Comparison of ENCODE assay signal across 10 cellular contexts in the genomic region with DNA sequence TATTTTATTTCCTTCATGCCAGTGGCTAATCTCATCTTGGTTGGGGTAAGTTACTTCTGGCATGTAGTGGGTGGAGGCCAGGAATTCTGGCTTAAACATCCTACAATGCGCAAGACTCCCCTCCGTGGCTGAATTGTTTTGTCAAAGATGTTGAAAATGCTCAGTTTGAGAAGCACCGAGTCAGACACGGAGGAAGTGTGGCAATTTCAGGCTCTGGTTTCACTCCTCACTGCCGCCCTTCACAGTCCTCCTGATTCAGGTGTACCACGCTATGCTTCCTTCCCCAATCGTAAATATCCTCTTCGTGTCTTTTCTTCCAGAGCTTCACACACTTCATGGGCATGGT.
DNase-seq lines count a peak whose midpoint lies in the region; ATAC-seq and TF ChIP-seq lines count a peak whose summit lies in the region.
"Had no signal": no experiment of that assay in that cellular context is flagged by ENCODE, and none has a peak within 500 bp of the region (broad histone marks: within the 10 kb centered on the region; RNA-seq: fewer than 3 reads in every experiment).

No MANE protein-coding gene starts in this region.

- H3K4me3 Mint-ChIP-seq in naive B cell = peak overlapping the region in 5 of 8 donors; percentile 0 to 72 (median 23)
- no peak overlapping the region for H3K4me3 Mint-ChIP-seq in activated CD8-positive, alpha-beta T cell treated with anti-CD3 and anti-CD28 coated beads, Interleukin-2, amount 10 ng/mL, durations not matched to agents 7 days and 5 days

- no peaks in the 10 kb centered on the region for H3F3A ChIP-seq in OCI-LY1 (ENCODE audit: insufficient read depth, low read length)

- no peaks in the 10 kb centered on the region for H3K79me2 ChIP-seq in OCI-LY1 (ENCODE audit: insufficient read depth, low read length)

- H3K27me3 Mint-ChIP-seq in naive B cell = peaks cover 10 to 26% (median 15%) of the 10 kb centered on the region in 3 donors
- H3K27me3 Mint-ChIP-seq in activated CD8-positive, alpha-beta T cell treated with anti-CD3 and anti-CD28 coated beads, Interleukin-2, amount 10 ng/mL, durations not matched to agents 7 days and 5 days (ENCODE audit: low read depth) = peaks cover 15% of the 10 kb centered on the region

- CTCF ChIA-PET in activated CD8-positive, alpha-beta T cell treated with anti-CD3 and anti-CD28 coated beads, Interleukin-2, amount 10 ng/mL, durations not matched to agents 7 days and 5 days (lab: Charles Lee) = interaction anchor here (0.7 kb wide), 1 partner anchor 1307 kb away, joined by 3 read pairs; no protein-coding TSS in a partner anchor

- ATAC-seq in GM18868 (IDR thresholded peaks at IDR 0.05; ENCODE audit: unreplicated experiment) (peak; percentile 80), HG02759 (IDR thresholded peaks at IDR 0.05; ENCODE audit: unreplicated experiment) (peak; percentile 66), naive B cell (ENCODE audit: low read depth in 2 of 2) (peak; percentile 69 to 82)
- no peak for ATAC-seq in activated CD8-positive, alpha-beta T cell treated with anti-CD3 and anti-CD28 coated beads, Interleukin-2, amount 10 ng/mL, durations not matched to agents 7 days and 5 days

- H3K27ac ChIP-seq in OCI-LY1 (ENCODE audit: low read depth, low read length, poor library complexity, severe bottlenecking) = peak overlapping the region; percentile 15

- peaks cover 23% of the 10 kb centered on the region for H3K4me1 ChIP-seq in OCI-LY1 (ENCODE audit: insufficient read depth, low read length, severe bottlenecking)

- peak overlapping the region; percentile 69 to 93 (median 82) for H3K27ac Mint-ChIP-seq in naive B cell
- no peak overlapping the region for H3K27ac Mint-ChIP-seq in activated CD8-positive, alpha-beta T cell treated with anti-CD3 and anti-CD28 coated beads, Interleukin-2, amount 10 ng/mL, durations not matched to agents 7 days and 5 days

- peaks cover 0 to under 1% (median 0%) of the 10 kb centered on the region in 7 donors for H3K9me3 Mint-ChIP-seq in naive B cell
- H3K9me3 Mint-ChIP-seq in activated CD8-positive, alpha-beta T cell treated with anti-CD3 and anti-CD28 coated beads, Interleukin-2, amount 10 ng/mL, durations not matched to agents 7 days and 5 days (ENCODE audit: insufficient read depth) = no peaks in the 10 kb centered on the region

- no peaks in the 10 kb centered on the region for H3K36me3 Mint-ChIP-seq in naive B cell
- H3K36me3 Mint-ChIP-seq in activated CD8-positive, alpha-beta T cell treated with anti-CD3 and anti-CD28 coated beads, Interleukin-2, amount 10 ng/mL, durations not matched to agents 7 days and 5 days (ENCODE audit: low read depth) = no peaks in the 10 kb centered on the region

- H4K20me1 ChIP-seq in OCI-LY1 (ENCODE audit: insufficient read depth, low read length) = no peaks in the 10 kb centered on the region

- peak overlapping the region; percentile 51 for H3K4me2 ChIP-seq in OCI-LY1 (ENCODE audit: low read length)

- H2AFZ ChIP-seq in OCI-LY1 (ENCODE audit: low read length) = peak overlapping the region; percentile 8; the same call in 1 of the 2 replicates

- peaks cover 10 to 26% (median 17%) of the 10 kb centered on the region in 3 donors for H3K4me1 Mint-ChIP-seq in naive B cell
- peaks cover 7% of the 10 kb centered on the region for H3K4me1 Mint-ChIP-seq in activated CD8-positive, alpha-beta T cell treated with anti-CD3 and anti-CD28 coated beads, Interleukin-2, amount 10 ng/mL, durations not matched to agents 7 days and 5 days (ENCODE audit: low read depth)

- DNase-seq in naive B cell = peak; percentile 17
- no peak for DNase-seq in stimulated activated naive CD4-positive, alpha-beta T cell (lab: John Stamatoyannopoulos, UW)
- DNase-seq in AG20443 (ENCODE audit: low spot score) = no peak
- no peak for DNase-seq in activated CD8-positive, alpha-beta T cell treated with anti-CD3 and anti-CD28 coated beads, Interleukin-2, amount 10 ng/mL, durations not matched to agents 7 days and 5 days
- DNase-seq in DMS 273 (lab: John Stamatoyannopoulos, UW; ENCODE audit: unreplicated experiment) = no peak
- DNase-seq: GDM1; stimulated activated CD4-positive, alpha-beta T cell treated with anti-CD3 and anti-CD28 coated beads, Interleukin-4, amount 100 ng/mL, for 1 hour had no signal

- no peaks in the 10 kb centered on the region for H3K36me3 ChIP-seq in OCI-LY1 (ENCODE audit: insufficient read depth, low read length)

- no peaks in the 10 kb centered on the region for H3K27me3 ChIP-seq in OCI-LY1 (ENCODE audit: insufficient read depth, low read length)

- H3K9ac ChIP-seq in OCI-LY1 (ENCODE audit: low read length) = no peak overlapping the region; the same call in 1 of the 2 replicates

- H3K9me3 ChIP-seq in OCI-LY1 (ENCODE audit: low read length) = no peaks in the 10 kb centered on the region

- POLR2A ChIA-PET in activated CD8-positive, alpha-beta T cell treated with anti-CD3 and anti-CD28 coated beads, Interleukin-2, amount 10 ng/mL, durations not matched to agents 7 days and 5 days (lab: Charles Lee) = no interaction called here

- no peaks in the 10 kb centered on the region for H3K9me2 ChIP-seq in OCI-LY1 (ENCODE audit: low read depth, low read length)

- 0 out of 2 replicates have a peak, but pooled peaks have one; percentile 5 for TF ChIP-seq CTCF in OCI-LY1 (IDR thresholded peaks at IDR 0.05; ENCODE audit: low read length)

- H3K4me3 ChIP-seq in OCI-LY1 (ENCODE audit: low read depth, low read length, poor library complexity, severe bottlenecking) = peak overlapping the region; percentile 32
